ENCODE assay signal across 1 cellular context in genomic region chr5:79832911-79833310, GRCh38.
TF ChIP-seq lines count a peak whose summit lies in the region.

No MANE protein-coding gene starts in this region.

TF ChIP-seq in K562, 482 proteins besides CTCF, POLR2A, EP300 and RAD21 (continued from another document):
- TF ChIP-seq MGA (IDR thresholded peaks at IDR 0.05) (peak; percentile 22; the same call in 1 of the 2 replicates), CEBPB (tag; IDR thresholded peaks at IDR 0.05) (0 out of 2 replicates have a peak, but pooled peaks have one; percentile 24), SAP30 (IDR thresholded peaks at IDR 0.05; ENCODE audit: borderline replicate concordance, insufficient read depth, low read depth, low read length, poor library complexity, severe bottlenecking) (no peak), MEF2A (IDR thresholded peaks at IDR 0.05; ENCODE audit: control insufficient read depth, low read depth, low read length) (no peak), ILF3 (IDR thresholded peaks at IDR 0.05; ENCODE audit: borderline replicate concordance) (no peak), ZNF785 (CRISPR knock-in tag; IDR thresholded peaks at IDR 0.05) (no peak), TRIM24 (IDR thresholded peaks at IDR 0.05) (0 out of 4 replicates have a peak, but pooled peaks have one; percentile 19 to 28), SOX6 (IDR thresholded peaks at IDR 0.05) (no peak), CBFB (CRISPR knock-in tag; IDR thresholded peaks at IDR 0.05) (no peak), ZNF253 (CRISPR knock-in tag; conservative IDR thresholded peaks at IDR 0.05) (no peak), ZNF592 (IDR thresholded peaks at IDR 0.05) (peak; percentile 59; the same call in 1 of the 2 replicates), ZNF57 (CRISPR knock-in tag; IDR thresholded peaks at IDR 0.05) (no peak), HDAC3 (IDR thresholded peaks at IDR 0.05; ENCODE audit: borderline replicate concordance, partially characterized antibody) (no peak), CTBP1 (IDR thresholded peaks at IDR 0.05; ENCODE audit: borderline replicate concordance) (no peak), FUS (optimal IDR thresholded peaks at IDR 0.05; ENCODE audit: low read depth, low read length) (no peak), MAFG (tag; conservative IDR thresholded peaks at IDR 0.05) (peak; percentile 99), TOE1 (IDR thresholded peaks at IDR 0.05; ENCODE audit: borderline replicate concordance) (no peak), TOE1 (CRISPR knock-in tag; IDR thresholded peaks at IDR 0.05; ENCODE audit: borderline replicate concordance, low read depth) (no peak), GTF2F1 (IDR thresholded peaks at IDR 0.05; ENCODE audit: low read depth, low read length) (no peak), PHF8 (IDR thresholded peaks at IDR 0.05; ENCODE audit: borderline replicate concordance, low read length) (no peak), CREB3L1 (IDR thresholded peaks at IDR 0.05; ENCODE audit: borderline replicate concordance, low read depth) (no peak), KHSRP (IDR thresholded peaks at IDR 0.05) (no peak)
TF ChIP-seq in K562: peak in this region for 18.
